ENCODE assay signal across 15 cellular contexts in the genomic region with DNA sequence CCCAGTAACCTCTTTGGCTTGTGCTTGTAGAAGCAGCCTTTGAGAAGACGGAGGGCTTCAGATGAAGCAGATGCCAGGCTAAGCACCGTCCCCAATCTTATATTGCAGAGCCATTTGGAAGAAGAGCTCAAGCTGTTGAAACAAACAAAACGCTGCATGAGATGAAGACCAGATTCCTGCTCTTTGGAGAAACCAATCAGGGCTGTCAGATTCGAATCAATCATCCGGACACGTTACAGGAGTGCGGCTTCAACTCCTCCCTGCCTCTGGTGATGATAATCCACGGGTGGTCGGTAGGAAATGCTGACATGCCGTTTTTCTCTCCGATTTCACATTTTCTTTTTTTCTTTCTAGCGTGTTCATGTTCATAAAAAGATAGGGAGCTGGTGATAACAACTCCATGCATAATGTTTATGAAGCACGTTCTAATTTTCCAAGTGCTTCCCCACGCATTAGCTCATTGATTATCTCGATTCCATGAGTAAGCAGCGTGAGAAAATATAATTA.
DNase-seq lines count a peak whose midpoint lies in the region; ATAC-seq and TF ChIP-seq lines count a peak whose summit lies in the region.
"Had no signal": no experiment of that assay in that cellular context is flagged by ENCODE, and none has a peak within 500 bp of the region (broad histone marks: within the 10 kb centered on the region; RNA-seq: fewer than 3 reads in every experiment).

No MANE protein-coding gene starts in this region.

- no peak overlapping the region for H3K4me3 ChIP-seq in tibial nerve
- H3K4me3 ChIP-seq: BLaER1 treated with 17β-estradiol and CSF1 and Interleukin-3, amounts not matched to agents 10 nM and 100 nM; GM23248; HAP-1 had no signal

- ATAC-seq in left ventricle myocardium superior = no peak
- no peak for ATAC-seq in HG03469 (IDR thresholded peaks at IDR 0.05; ENCODE audit: unreplicated experiment)
- ATAC-seq: CD8-positive, alpha-beta T cell had no signal

- no peaks in the 10 kb centered on the region for H3K27me3 ChIP-seq in tibial nerve
- H3K27me3 ChIP-seq: BLaER1 treated with 17β-estradiol and CSF1 and Interleukin-3, amounts not matched to agents 10 nM and 100 nM had no signal

- no peak for TF ChIP-seq POLR2A in tibial nerve (IDR thresholded peaks at IDR 0.05)

- peak; percentile 24 for DNase-seq in cardiac septum (ENCODE audit: low spot score)
- no peak for DNase-seq in left ventricle myocardium superior
- DNase-seq in SK-N-DZ (ENCODE audit: low spot score) = peak; percentile 70
- DNase-seq in mesenteric fat pad (ENCODE audit: low spot score) = peak; percentile 5
- DNase-seq in activated CD4-positive, alpha-beta T cell treated with anti-CD3 and anti-CD28 coated beads, Interleukin-2, amount 50 U/mL, for 48 hours = no peak
- no peak for DNase-seq in tibial nerve (ENCODE audit: low spot score in 2 of 2)
- DNase-seq: 8988T; Calu3; CD8-positive, alpha-beta T cell; DMS79 treated with DMSO at 0.1 percent for 48 hours; GF-D8; GM23248 had no signal

- no peak for TF ChIP-seq EP300 in tibial nerve (IDR thresholded peaks at IDR 0.05)

- TF ChIP-seq CTCF in tibial nerve (IDR thresholded peaks at IDR 0.05) = no peak

- intact Hi-C loops in cardiac septum (cut with DNase I) (no loop called here), left ventricle myocardium superior (cut with micrococcal nuclease) (loop anchor here (10.0 kb wide), 1 partner anchor 213 kb away; no protein-coding TSS in a partner anchor)

- no peaks in the 10 kb centered on the region for H3K36me3 ChIP-seq in tibial nerve
- H3K36me3 ChIP-seq: HAP-1 had no signal

- H3K4me1 ChIP-seq in tibial nerve = no peaks in the 10 kb centered on the region
- H3K4me1 ChIP-seq: HAP-1 had no signal

- WGBS in tibial nerve, 2 donors = 90 to 91% methylated on average over 16 of the region's 16 CpGs

- H3K27ac ChIP-seq in tibial nerve = no peak overlapping the region
- H3K27ac ChIP-seq: BLaER1 treated with 17β-estradiol and CSF1 and Interleukin-3, amounts not matched to agents 10 nM and 100 nM; GM23248 had no signal

- no peaks in the 10 kb centered on the region for H3K9me3 ChIP-seq in tibial nerve
- H3K9me3 ChIP-seq: HAP-1 had no signal

Comparison
In these comparisons a context has a peak if more than half of its experiments do, and no peak if none do; other contexts are left out.
1. DNase-seq: peak in cardiac septum (single experiment), SK-N-DZ (single experiment) and mesenteric fat pad (single experiment); none in left ventricle myocardium superior (single experiment), activated CD4-positive, alpha-beta T cell treated with anti-CD3 and anti-CD28 coated beads, Interleukin-2, amount 50 U/mL, for 48 hours (0 of 2) and tibial nerve (0 of 2).